Comparison of ENCODE assay signal across 12 cellular contexts in the genomic region with DNA sequence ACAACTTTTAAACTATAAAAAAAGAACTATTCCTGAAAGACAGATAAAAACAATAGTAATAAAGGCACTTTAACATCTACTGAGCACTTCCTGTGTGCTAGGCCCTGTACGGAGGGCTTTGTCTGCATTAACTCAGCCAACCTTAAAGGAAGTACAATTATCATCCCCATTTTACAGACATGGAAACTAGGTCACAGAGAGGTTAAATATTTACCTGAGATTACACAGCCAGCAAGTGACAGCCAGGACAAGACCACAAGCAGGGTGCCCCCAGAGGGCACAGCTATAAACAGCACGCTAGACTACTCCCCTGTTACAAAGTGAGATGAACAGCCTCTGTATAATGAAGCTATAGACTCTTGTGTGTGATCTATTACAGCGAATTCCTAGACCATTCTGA. TPM values are rescaled to one million over a fixed set of nuclear protein-coding genes. Genes with fewer than 3 reads are reported as not detected.
A peak's percentile ranks its signal among the peaks of the same experiment; 100 is the strongest.
DNase-seq lines count a peak whose midpoint lies in the region; ATAC-seq and TF ChIP-seq lines count a peak whose summit lies in the region.
"Had no signal": no experiment of that assay in that cellular context is flagged by ENCODE, and none has a peak within 500 bp of the region (broad histone marks: within the 10 kb centered on the region; RNA-seq: fewer than 3 reads in every experiment).

No MANE protein-coding gene starts in this region.

- H4K20me1 ChIP-seq in GM23338 (replicated peaks; ENCODE audit: insufficient read depth) = peaks cover 24% of the 10 kb centered on the region

- CTCF ChIA-PET in Caco-2 (lab: Charles Lee) = interaction anchor here (0.6 kb wide), 1 partner anchor 25 kb away, joined by 4 read pairs; a partner anchor contains a TSS

- 88 to 90% methylated on average over 3 of the region's 3 CpGs for WGBS in esophagus squamous epithelium, 2 donors

- no peaks in the 10 kb centered on the region for H3K27me3 ChIP-seq in Caco-2 (replicated peaks; ENCODE audit: control insufficient read depth, insufficient read depth, low read length)
- no peaks in the 10 kb centered on the region for H3K27me3 ChIP-seq in GM23338 (ENCODE audit: insufficient read depth)
- no peaks in the 10 kb centered on the region for H3K27me3 ChIP-seq in foreskin keratinocyte
- H3K27me3 ChIP-seq in esophagus squamous epithelium = no peaks in the 10 kb centered on the region

- H3K9me2 ChIP-seq in GM23338 (ENCODE audit: insufficient read depth) = no peaks in the 10 kb centered on the region

- H3K27ac ChIP-seq in GM23338 (ENCODE audit: low read depth) (no peak overlapping the region), foreskin keratinocyte (no peak overlapping the region), esophagus squamous epithelium (no peak overlapping the region)
- H3K27ac ChIP-seq: skin epidermis had no signal

- no peaks in the 10 kb centered on the region; the same call in 1 of the 2 replicates for H3K79me2 ChIP-seq in GM23338 (replicated peaks; ENCODE audit: insufficient read depth)

- H3K9me3 Mint-ChIP-seq in Caco-2 (ENCODE audit: unreplicated experiment) (no peaks in the 10 kb centered on the region), GM23338 (no peaks in the 10 kb centered on the region)

- H3K4me1 Mint-ChIP-seq in Caco-2 (ENCODE audit: low read depth, unreplicated experiment) = no peaks in the 10 kb centered on the region
- no peaks in the 10 kb centered on the region for H3K4me1 Mint-ChIP-seq in GM23338

- TF ChIP-seq CTCF in Caco-2 (IDR thresholded peaks at IDR 0.05; ENCODE audit: insufficient read depth in 1 of 2, low read depth in 1 of 2, low read length in 1 of 2, severe bottlenecking in 1 of 2, unreplicated experiment in 1 of 2) (peak; percentile 10 to 39), GM23338 (conservative IDR thresholded peaks at IDR 0.05; ENCODE audit: low read depth in 2 of 2) (peak; percentile 37 to 50), foreskin keratinocyte (conservative IDR thresholded peaks at IDR 0.05) (peak; percentile 23), esophagus squamous epithelium (IDR thresholded peaks at IDR 0.05) (no peak)

- no peaks in the 10 kb centered on the region for H3F3A ChIP-seq in GM23338 (replicated peaks; ENCODE audit: low read depth)

- no peak overlapping the region for H3K4me3 Mint-ChIP-seq in Caco-2 (ENCODE audit: unreplicated experiment)
- no peak overlapping the region for H3K4me3 Mint-ChIP-seq in GM23338

- BruUV-seq in Caco-2 (replicated peaks; lab: Mats Ljungman, UMichigan) = no TSS peak

- H3K4me3 ChIP-seq in Caco-2 (ENCODE audit: low read depth, low read length) = no peak overlapping the region
- H3K4me3 ChIP-seq in GM23338 = no peak overlapping the region
- no peak overlapping the region for H3K4me3 ChIP-seq in esophagus squamous epithelium
- H3K4me3 ChIP-seq: skin epidermis had no signal

- H3K27ac Mint-ChIP-seq in Caco-2 (ENCODE audit: unreplicated experiment) = no peak overlapping the region
- no peak overlapping the region for H3K27ac Mint-ChIP-seq in GM23338

- DNase-seq in Caco-2 = peak in 1 of 2 experiments; percentile 28
- peak; percentile 37 for DNase-seq in GM23338 (ENCODE audit: low spot score)
- DNase-seq in OCI-M1 (lab: John Stamatoyannopoulos, UW) = peak; percentile 7
- DNase-seq in foreskin keratinocyte = no peak
- no peak for DNase-seq in esophagus squamous epithelium (lab: John Stamatoyannopoulos, UW)
- DNase-seq: activated CD8-positive, alpha-beta memory T cell treated with anti-CD3 and anti-CD28 coated beads, Interleukin-2, amount 50 U/mL, for 48 hours; NCI-H1930; stimulated activated naive CD4-positive, alpha-beta T cell had no signal

- peaks cover 70% of the 10 kb centered on the region for H3K36me3 Mint-ChIP-seq in Caco-2 (ENCODE audit: insufficient read depth, unreplicated experiment)
- peaks cover 84% of the 10 kb centered on the region for H3K36me3 Mint-ChIP-seq in GM23338 (ENCODE audit: low read depth)

- ATAC-seq in GM23338 = peak; percentile 88
- ATAC-seq in foreskin keratinocyte = no peak
- ATAC-seq in GM21737 (IDR thresholded peaks at IDR 0.05; ENCODE audit: unreplicated experiment) = no peak
- no peak for ATAC-seq in GM21390 (IDR thresholded peaks at IDR 0.05; ENCODE audit: unreplicated experiment)
- ATAC-seq in GM18868 (IDR thresholded peaks at IDR 0.05; ENCODE audit: unreplicated experiment) = no peak

- no peak overlapping the region for H2AFZ ChIP-seq in GM23338

- peaks cover 8% of the 10 kb centered on the region for H3K36me3 ChIP-seq in Caco-2 (ENCODE audit: control insufficient read depth, insufficient read depth, low read length)
- peaks cover 42% of the 10 kb centered on the region for H3K36me3 ChIP-seq in GM23338 (ENCODE audit: insufficient read depth)
- peaks cover 16 to 100% (median 20%) of the 10 kb centered on the region in 3 donors for H3K36me3 ChIP-seq in esophagus squamous epithelium

- no peaks in the 10 kb centered on the region for H3K4me1 ChIP-seq in Caco-2
- H3K4me1 ChIP-seq in GM23338 (ENCODE audit: insufficient read depth) = no peaks in the 10 kb centered on the region
- H3K4me1 ChIP-seq in foreskin keratinocyte = peaks cover 24% of the 10 kb centered on the region
- peaks cover 0 to 8% (median 0%) of the 10 kb centered on the region in 3 donors for H3K4me1 ChIP-seq in esophagus squamous epithelium

- H3K27me3 Mint-ChIP-seq in Caco-2 (ENCODE audit: insufficient read depth, unreplicated experiment) (no peaks in the 10 kb centered on the region), GM23338 (ENCODE audit: insufficient read depth, low read depth, poor library complexity) (no peaks in the 10 kb centered on the region)

- POLR2A ChIA-PET in Caco-2 (lab: Charles Lee) = no interaction called here

- no peak overlapping the region for H3K4me2 ChIP-seq in GM23338

- H3K9me3 ChIP-seq in Caco-2 (no peaks in the 10 kb centered on the region), esophagus squamous epithelium (no peaks in the 10 kb centered on the region)

- no peak for TF ChIP-seq POLR2A in esophagus squamous epithelium (IDR thresholded peaks at IDR 0.05)

- intact Hi-C loops in Caco-2 (cut with micrococcal nuclease; ENCODE audit: unreplicated experiment) (no loop called here), esophagus squamous epithelium (cut with DNase I) (no loop called here)

RNA-seq across cellular contexts. Expression of a gene that starts 25.5 kb away (rescaled TPM):
- total RNA-seq in Caco-2 (2022) (23.1 and 24.3 TPM in 2 replicates), foreskin keratinocyte (21.6 and 22.3 TPM in 2 replicates), esophagus squamous epithelium (10 to 100 TPM; 10.2 to 18.3 (median 11.8) TPM)
- total RNA-seq in GM23338 (2014; rRNA removed; shearing (Covaris generic)) = 21.6 and 23.5 TPM in 2 replicates
- polyA plus RNA-seq in GM23338 (2016; fragmentation: Nextera tagmentation; extraction: Ambion mirVana) (11.6 and 14.8 TPM in 2 replicates), foreskin keratinocyte (12.4 and 15.0 TPM in 2 replicates)

RNA-seq across cellular contexts. Expression of a gene that starts 26.0 kb away (rescaled TPM):
- total RNA-seq in Caco-2 (2022) = 23.6 and 24.1 TPM in 2 replicates
- total RNA-seq in GM23338 (2014; rRNA removed; shearing (Covaris generic)) = 39.6 and 41.6 TPM in 2 replicates
- 9.5 and 9.8 TPM in 2 replicates for polyA plus RNA-seq in GM23338 (2016; fragmentation: Nextera tagmentation; extraction: Ambion mirVana)
- total RNA-seq in foreskin keratinocyte = 19.2 and 19.7 TPM in 2 replicates
- 4.6 and 5.3 TPM in 2 replicates for polyA plus RNA-seq in foreskin keratinocyte
- total RNA-seq in esophagus squamous epithelium = 10 to 100 TPM in 3 of 4 donors, 1 to 10 TPM in 1; 9.7 to 14.3 (median 11.3) TPM

Comparison
In these comparisons a context has a peak if more than half of its experiments do, and no peak if none do; other contexts are left out.
1. DNase-seq: peak in GM23338 (single experiment) and OCI-M1 (single experiment); none in foreskin keratinocyte (0 of 2) and esophagus squamous epithelium (single experiment).
2. CTCF ChIP-seq: peak in Caco-2 (2 of 2), GM23338 (2 of 2) and foreskin keratinocyte (single experiment); none in esophagus squamous epithelium (0 of 6).